8 cellular contexts compared by ENCODE assay signal in the genomic region with DNA sequence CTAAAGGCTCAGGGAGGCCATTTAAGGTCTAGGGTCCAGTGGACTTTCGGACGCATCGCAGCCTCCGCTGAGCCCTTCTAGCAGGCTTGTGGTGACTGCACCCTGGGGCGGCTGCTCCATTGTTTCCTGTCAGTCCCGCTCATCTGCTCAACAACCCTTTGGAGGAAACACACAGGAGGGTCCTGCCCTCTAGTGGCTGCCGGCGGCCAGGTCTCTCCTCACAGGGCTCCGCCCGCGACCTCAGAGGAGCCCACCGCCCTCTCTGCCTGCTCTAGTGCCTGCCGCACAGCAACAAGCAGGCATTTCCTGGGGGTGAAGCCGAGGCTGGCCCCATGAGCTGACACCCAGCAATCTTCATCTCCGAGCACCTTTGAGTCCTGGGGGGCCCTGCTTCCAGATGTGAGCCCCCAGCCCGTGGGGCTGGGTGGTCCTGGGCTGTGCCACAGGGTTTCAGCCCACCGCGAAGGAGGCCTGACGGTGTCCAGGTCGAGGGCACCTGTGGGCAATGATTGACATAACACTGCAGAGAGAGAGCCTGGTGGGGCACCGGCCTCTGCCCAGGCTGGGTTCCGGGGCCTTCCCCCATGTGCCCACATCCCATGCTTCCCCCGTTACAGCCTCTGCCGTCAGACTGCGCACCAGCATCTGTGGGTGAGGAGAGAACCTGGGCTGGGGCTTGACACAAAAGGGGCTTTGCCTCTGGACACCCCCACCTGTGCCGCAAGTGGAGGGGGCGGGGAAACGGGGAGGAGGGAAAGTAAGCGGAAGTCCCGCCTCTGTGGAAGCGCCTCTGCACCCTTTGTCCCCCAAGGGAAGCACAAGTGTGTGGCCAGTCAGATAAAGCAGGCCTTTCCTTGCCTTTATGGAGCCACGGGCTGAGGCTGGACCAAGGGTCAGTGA. TPM values are rescaled to one million over a fixed set of nuclear protein-coding genes. Genes with fewer than 3 reads are reported as not detected.
DNase-seq lines count a peak whose midpoint lies in the region; ATAC-seq and TF ChIP-seq lines count a peak whose summit lies in the region.

No MANE protein-coding gene starts in this region.

- WGBS in suprapubic skin = 7% methylated on average over 16 of the region's 32 CpGs

- H3K27me3 ChIP-seq in KMS-11 (ENCODE audit: insufficient read depth, low read depth) (no peaks in the 10 kb centered on the region), suprapubic skin (no peaks in the 10 kb centered on the region)

- H3K9ac ChIP-seq in KMS-11 = peak overlapping the region; percentile 74

- peak; percentile 84 for ATAC-seq in GM21737 (IDR thresholded peaks at IDR 0.05; ENCODE audit: unreplicated experiment)
- peak; percentile 84 for ATAC-seq in omental fat pad (ENCODE audit: low FRiP score)

- TF ChIP-seq POLR2A in suprapubic skin (IDR thresholded peaks at IDR 0.05) = no peak

- no peak for TF ChIP-seq EP300 in suprapubic skin (IDR thresholded peaks at IDR 0.05)

- peak overlapping the region; percentile 95 for H2AFZ ChIP-seq in KMS-11 (ENCODE audit: low read depth)

- no peaks in the 10 kb centered on the region for H4K20me1 ChIP-seq in KMS-11 (ENCODE audit: insufficient read depth)

- TF ChIP-seq CTCF in KMS-11 (conservative IDR thresholded peaks at IDR 0.05; ENCODE audit: low read depth, low read length) (peak; percentile 84), omental fat pad (IDR thresholded peaks at IDR 0.05) (peak in 2 of 3 donors; percentile 49 to 61), suprapubic skin (IDR thresholded peaks at IDR 0.05) (peak; percentile 83 to 92)

- H3K27ac ChIP-seq in KMS-11 (peak overlapping the region; percentile 30; the same call in 1 of the 2 replicates), suprapubic skin (peak overlapping the region; percentile 39)

- no peaks in the 10 kb centered on the region for H3K79me2 ChIP-seq in KMS-11 (ENCODE audit: insufficient read depth, low read depth)

- H3K36me3 ChIP-seq in KMS-11 (ENCODE audit: insufficient read depth) (no peaks in the 10 kb centered on the region), suprapubic skin (no peaks in the 10 kb centered on the region)

- H3K4me1 ChIP-seq in KMS-11 (ENCODE audit: low read depth, poor library complexity, severe bottlenecking) = peaks cover 8% of the 10 kb centered on the region
- H3K4me1 ChIP-seq in suprapubic skin = peaks cover 13% of the 10 kb centered on the region

- H3K9me3 ChIP-seq in suprapubic skin = no peaks in the 10 kb centered on the region

- peak; percentile 85 for DNase-seq in EH (ENCODE audit: low read depth)
- DNase-seq in SHP77 treated with DMSO at 0.1 percent for 48 hours (lab: John Stamatoyannopoulos, UW) = peak; percentile 58
- DNase-seq in activated gamma-delta T cell treated with Interleukin-2 at 50 U/mL for 16 hours = peak; percentile 86
- DNase-seq in globus pallidus (ENCODE audit: low spot score) = peak; percentile 63
- peak; percentile 61 for DNase-seq in omental fat pad (ENCODE audit: low spot score)
- DNase-seq in suprapubic skin (ENCODE audit: low spot score in 2 of 2) = peak; percentile 91 to 93

- peak overlapping the region; percentile 96 for H3K4me2 ChIP-seq in KMS-11

- peak overlapping the region; percentile 85 for H3K4me3 ChIP-seq in KMS-11 (IDR thresholded peaks at IDR 0.05; ENCODE audit: insufficient read depth, low read depth, low read length)
- peak overlapping the region; percentile 62 for H3K4me3 ChIP-seq in suprapubic skin

RNA-seq across cellular contexts. Expression of a gene that starts 27.0 kb away (rescaled TPM):
- total RNA-seq in omental fat pad (10 to 100 TPM in 1 of 4 donors, 1 to 10 TPM in 3; 6.5 to 15.3 (median 8.7) TPM), suprapubic skin (10 to 100 TPM in 3 of 4 donors, 1 to 10 TPM in 1; 9.7 to 25.5 (median 13.1) TPM)

RNA-seq across cellular contexts. Expression of a gene that starts 57.3 kb away (rescaled TPM):
- total RNA-seq in omental fat pad (10 to 100 TPM in 2 of 4 donors, 1 to 10 TPM in 2; 9.1 to 14.0 (median 10.5) TPM), suprapubic skin (10 to 100 TPM in 2 of 4 donors, 1 to 10 TPM in 2; 8.3 to 19.7 (median 10.2) TPM)

Comparison
In these comparisons a context has a peak if more than half of its experiments do, and no peak if none do; other contexts are left out.
1. Peak in every context shown above with its lines: DNase-seq, ATAC-seq, H3K4me3 ChIP-seq and H3K27ac ChIP-seq.